In the genomic region with DNA sequence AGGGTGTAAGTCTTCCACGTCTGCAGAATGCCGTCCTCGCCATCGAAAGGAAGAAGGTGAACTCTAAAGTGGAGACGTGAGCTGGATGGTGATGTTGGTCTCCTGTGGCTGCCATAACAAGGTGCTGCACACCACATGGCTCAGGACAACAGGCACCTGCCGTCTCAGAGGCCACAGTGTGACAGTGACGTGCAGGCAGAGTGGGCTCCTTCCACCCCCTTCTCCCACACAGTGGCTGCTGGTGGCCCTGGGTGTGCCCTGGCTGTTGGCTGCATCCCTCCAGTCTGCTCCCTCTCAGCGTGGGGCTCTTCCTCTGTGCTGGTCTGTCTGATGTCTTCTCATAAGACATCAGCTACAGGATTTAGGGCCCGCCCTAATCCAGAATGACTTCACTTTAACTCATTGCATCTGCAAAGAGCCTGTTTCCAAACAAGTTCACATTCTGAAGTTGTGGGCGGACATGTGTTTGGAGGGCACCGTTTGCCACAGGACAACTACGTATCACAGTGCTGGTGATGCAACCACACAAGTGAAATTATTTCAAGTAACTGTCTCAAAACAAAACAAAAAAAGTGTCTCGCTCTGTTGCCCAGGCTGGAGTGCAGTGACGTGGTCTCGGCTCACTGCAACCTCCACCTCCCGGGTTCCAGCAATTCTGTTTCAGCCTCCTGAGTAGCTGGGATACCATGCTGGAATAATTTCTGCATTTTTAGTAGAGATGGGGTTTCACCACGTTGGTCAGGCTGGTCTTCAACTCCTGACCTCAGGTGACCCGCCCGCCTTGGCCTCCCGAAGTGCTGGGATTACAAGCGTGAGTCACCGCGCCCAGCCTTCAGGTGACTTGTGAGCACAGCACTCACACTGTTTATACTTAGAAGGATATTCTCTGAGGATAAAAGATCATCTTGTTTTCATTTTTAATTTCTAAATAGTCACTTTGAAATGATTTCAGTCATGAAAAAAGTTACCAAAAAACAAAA, we compare ENCODE assay signal across 1 cellular context.
TF ChIP-seq lines count a peak whose summit lies in the region.

No MANE protein-coding gene starts in this region.

TF ChIP-seq in HCT116, 20 proteins besides CTCF, POLR2A, EP300 and RAD21 (continued from another document):
- TF ChIP-seq, protein P1, sequence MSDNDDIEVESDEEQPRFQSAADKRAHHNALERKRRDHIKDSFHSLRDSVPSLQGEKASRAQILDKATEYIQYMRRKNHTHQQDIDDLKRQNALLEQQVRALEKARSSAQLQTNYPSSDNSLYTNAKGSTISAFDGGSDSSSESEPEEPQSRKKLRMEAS (IDR thresholded peaks at IDR 0.05) = no peak
- TF ChIP-seq EZH2phosphoT487 (IDR thresholded peaks at IDR 0.05; ENCODE audit: borderline replicate concordance) (no peak), TCF7L2 (IDR thresholded peaks at IDR 0.05; ENCODE audit: borderline replicate concordance, extremely low read depth, insufficient read depth, insufficient read length) (no peak), FOSL1 (IDR thresholded peaks at IDR 0.05; ENCODE audit: low read depth) (no peak; the same call in 1 of the 2 replicates), SP1 (IDR thresholded peaks at IDR 0.05; ENCODE audit: low read depth) (no peak)
TF ChIP-seq in HCT116: peak in this region for 0.
